Comparison of ENCODE assay signal across 12 cellular contexts in the genomic region with DNA sequence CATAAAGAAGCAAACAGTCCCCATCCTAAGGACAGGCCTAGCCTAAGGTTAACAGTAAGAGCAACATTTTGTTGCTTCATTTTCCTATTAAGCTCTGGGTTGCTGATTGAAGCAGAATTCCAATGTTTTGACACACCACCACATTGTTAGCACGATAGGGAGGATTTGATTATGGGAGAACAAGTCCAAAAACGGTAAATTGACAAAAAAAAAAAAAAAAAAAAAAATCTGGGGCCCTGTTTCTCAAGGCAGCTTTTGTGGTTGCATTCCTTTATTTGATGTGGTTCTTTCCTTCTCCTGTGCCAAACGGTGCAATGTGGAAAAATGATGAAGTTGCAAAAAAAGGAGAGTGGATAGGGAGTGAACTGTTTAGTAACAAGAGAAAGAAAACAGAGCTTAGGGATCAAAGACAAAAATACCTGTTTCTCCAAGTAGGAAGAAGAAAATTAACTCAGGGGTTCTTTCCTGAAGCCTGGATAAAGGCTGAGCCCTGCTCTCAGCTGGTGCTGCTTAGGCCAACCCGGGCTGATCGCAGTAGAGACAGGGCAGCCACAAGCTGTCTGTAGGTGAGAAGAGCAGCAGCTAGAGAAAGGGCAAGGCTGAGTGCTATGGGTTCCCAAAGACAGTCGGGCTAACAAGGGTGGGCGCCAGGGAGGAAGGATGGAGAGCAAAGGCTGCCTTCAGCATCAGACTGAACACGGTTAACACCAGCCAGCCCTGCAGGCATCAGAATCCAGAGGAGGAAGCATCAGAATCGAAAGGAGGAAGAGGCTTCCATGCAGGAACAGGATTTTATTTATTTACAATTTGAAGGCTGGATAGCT.
A peak's percentile ranks its signal among the peaks of the same experiment; 100 is the strongest.
DNase-seq lines count a peak whose midpoint lies in the region; ATAC-seq and TF ChIP-seq lines count a peak whose summit lies in the region.
"Had no signal": no experiment of that assay in that cellular context is flagged by ENCODE, and none has a peak within 500 bp of the region (broad histone marks: within the 10 kb centered on the region; RNA-seq: fewer than 3 reads in every experiment).

No MANE protein-coding gene starts in this region.

- DNase-seq in AG04450 (ENCODE audit: low read depth, low spot score): peak; percentile 79
- peak; percentile 24 for DNase-seq in MG63
- DNase-seq in dorsolateral prefrontal cortex: peak in 1 of 10 donors; percentile 16
- DNase-seq in nephron progenitor cell: no peak
- no peak for DNase-seq in KBM-7
- no peak for DNase-seq in NCI-H2107 (lab: John Stamatoyannopoulos, UW)
- DNase-seq in medulla oblongata (ENCODE audit: extremely low spot score): no peak
- DNase-seq: Calu3, pancreas had no signal

- CTCF ChIA-PET in AG04450 (lab: Charles Lee): interaction anchor here (0.6 to 1.3 kb wide), 4 partner anchors 189 to 521 kb away, joined by 4 to 8 read pairs (median 4); no protein-coding TSS in a partner anchor

- no peak for ATAC-seq in HG02642 (IDR thresholded peaks at IDR 0.05; ENCODE audit: poor library complexity, unreplicated experiment)

- H3K27me3 Mint-ChIP-seq in nephron progenitor cell (ENCODE audit: low read depth, poor library complexity): no peaks in the 10 kb centered on the region
- H3K27me3 Mint-ChIP-seq: stimulated activated naive CD8-positive, alpha-beta T cell treated with anti-CD3 and anti-CD28 coated beads, Interleukin-15, Interleukin-2, amounts not matched to agents 100 ng/mL and 50 ng/mL, for 24 hours had no signal

- H3K4me3 ChIP-seq in AG04450 (ENCODE audit: low read depth, low read length): no peak overlapping the region
- no peak overlapping the region; the same call in 1 of the 2 replicates for H3K4me3 ChIP-seq in MG63
- H3K4me3 ChIP-seq in dorsolateral prefrontal cortex: peak overlapping the region in 4 of 59 donors; percentile 7 to 35 (median 8)
- H3K4me3 ChIP-seq: esophagus muscularis mucosa, pancreas had no signal

- H3K27ac Mint-ChIP-seq in nephron progenitor cell: peak overlapping the region; percentile 34
- H3K27ac Mint-ChIP-seq: stimulated activated naive CD8-positive, alpha-beta T cell treated with anti-CD3 and anti-CD28 coated beads, Interleukin-15, Interleukin-2, amounts not matched to agents 100 ng/mL and 50 ng/mL, for 24 hours had no signal

- no peaks in the 10 kb centered on the region for H3K27me3 ChIP-seq in AG04450 (ENCODE audit: control insufficient read depth, insufficient read depth, low read length)
- no peaks in the 10 kb centered on the region for H3K27me3 ChIP-seq in MG63
- H3K27me3 ChIP-seq in dorsolateral prefrontal cortex: no peaks in the 10 kb centered on the region
- H3K27me3 ChIP-seq: esophagus muscularis mucosa, pancreas had no signal

- no peak for TF ChIP-seq CTCF in AG04450 (IDR thresholded peaks at IDR 0.05; ENCODE audit: low read depth, low read length)
- TF ChIP-seq CTCF in dorsolateral prefrontal cortex (IDR thresholded peaks at IDR 0.05 in 54 of 56, conservative IDR thresholded peaks at IDR 0.05 in 2 of 56; ENCODE audit: low read depth in 1 of 56, partially characterized antibody in 56 of 56): no peak
- TF ChIP-seq CTCF in nephron progenitor cell (IDR thresholded peaks at IDR 0.05): no peak

- H3K4me1 Mint-ChIP-seq in nephron progenitor cell: peaks cover 22% of the 10 kb centered on the region

- POLR2A ChIA-PET in AG04450 (lab: Yijun Ruan, JAX): interaction anchor here (0.6 to 1.6 kb wide), 16 partner anchors 38 to 651 kb away, joined by 3 to 11 read pairs (median 5); a partner anchor contains a TSS

- intact Hi-C loops in dorsolateral prefrontal cortex (cut with DNase I): loop anchor here in 1 of 2 donors (10.0 kb wide), 1 partner anchor 170 kb away; a partner anchor contains a TSS

- peak overlapping the region; percentile 89 for H3K27ac ChIP-seq in AG04450 (ENCODE audit: low read depth, low read length)
- peak overlapping the region in 57 of 59 donors; percentile 14 to 93 (median 75) for H3K27ac ChIP-seq in dorsolateral prefrontal cortex
- H3K27ac ChIP-seq: pancreas had no signal

- no peaks in the 10 kb centered on the region for H3K36me3 Mint-ChIP-seq in nephron progenitor cell (ENCODE audit: low read depth)

- H3K9me3 Mint-ChIP-seq in nephron progenitor cell: no peaks in the 10 kb centered on the region
- H3K9me3 Mint-ChIP-seq: stimulated activated naive CD8-positive, alpha-beta T cell treated with anti-CD3 and anti-CD28 coated beads, Interleukin-15, Interleukin-2, amounts not matched to agents 100 ng/mL and 50 ng/mL, for 24 hours had no signal

- H3K36me3 ChIP-seq in MG63: no peaks in the 10 kb centered on the region; the same call in 1 of the 2 replicates
- H3K36me3 ChIP-seq: esophagus muscularis mucosa, pancreas had no signal

- in situ Hi-C loops in KBM-7 (cut with MboI; ENCODE audit: low pct_unique_long_range_greater_than_20kb, low sequenced_read_pairs): no loop called here

- H3K9me3 ChIP-seq in AG04450 (ENCODE audit: control insufficient read depth, insufficient read depth, low read length) (no peaks in the 10 kb centered on the region), MG63 (no peaks in the 10 kb centered on the region)
- H3K9me3 ChIP-seq: esophagus muscularis mucosa, pancreas had no signal

- no peak overlapping the region for H3K4me3 Mint-ChIP-seq in nephron progenitor cell
- H3K4me3 Mint-ChIP-seq: stimulated activated naive CD8-positive, alpha-beta T cell treated with anti-CD3 and anti-CD28 coated beads, Interleukin-15, Interleukin-2, amounts not matched to agents 100 ng/mL and 50 ng/mL, for 24 hours had no signal

Comparison
In these comparisons a context has a peak if more than half of its experiments do, and no peak if none do; other contexts are left out.
1. DNase-seq: peak in AG04450 (single experiment) and MG63 (single experiment); none in nephron progenitor cell (single experiment), KBM-7 (single experiment), NCI-H2107 (single experiment) and medulla oblongata (single experiment).